In genomic region chr7:5631752-5632151, GRCh38 we compare ENCODE assay signal across 25 cellular contexts. TPM values are rescaled to one million over a fixed set of nuclear protein-coding genes. Genes with fewer than 3 reads are reported as not detected.
DNase-seq lines count a peak whose midpoint lies in the region; ATAC-seq and TF ChIP-seq lines count a peak whose summit lies in the region.
"Had no signal": no experiment of that assay in that cellular context is flagged by ENCODE, and none has a peak within 500 bp of the region (broad histone marks: within the 10 kb centered on the region; RNA-seq: fewer than 3 reads in every experiment).

No MANE protein-coding gene starts in this region.

- CTCF ChIA-PET in T-cell (lab: Charles Lee): interaction anchor here (0.5 to 1.0 kb wide), 3 partner anchors 9 to 164 kb away, joined by 3 to 7 read pairs (median 3); no protein-coding TSS in a partner anchor

- H3K4me3 ChIP-seq in thyroid gland (replicated peaks in 1 of 3): no peak overlapping the region
- H3K4me3 ChIP-seq: GM23338, heart left ventricle, ovary, right lobe of liver, suprapubic skin had no signal

- no peaks in the 10 kb centered on the region for H3K36me3 ChIP-seq in thyroid gland
- H3K36me3 ChIP-seq: ovary, right lobe of liver, suprapubic skin had no signal

- H3K9me3 Mint-ChIP-seq in activated naive CD8-positive, alpha-beta T cell (ENCODE audit: low read depth): no peaks in the 10 kb centered on the region
- no peaks in the 10 kb centered on the region for H3K9me3 Mint-ChIP-seq in activated naive CD8-positive, alpha-beta T cell treated with anti-CD3 and anti-CD28 coated beads, Interleukin-2, amount 50 U/mL, for 24 hours
- no peaks in the 10 kb centered on the region for H3K9me3 Mint-ChIP-seq in T-cell
- no peaks in the 10 kb centered on the region for H3K9me3 Mint-ChIP-seq in immature natural killer cell
- H3K9me3 Mint-ChIP-seq: GM23338 had no signal

- H3K9me3 ChIP-seq in thyroid gland: no peaks in the 10 kb centered on the region
- H3K9me3 ChIP-seq: heart left ventricle, ovary, right lobe of liver, suprapubic skin had no signal

- TF ChIP-seq CTCF in thyroid gland (IDR thresholded peaks at IDR 0.05): no peak

- H3K27me3 Mint-ChIP-seq in activated naive CD8-positive, alpha-beta T cell: no peaks in the 10 kb centered on the region
- no peaks in the 10 kb centered on the region for H3K27me3 Mint-ChIP-seq in activated naive CD8-positive, alpha-beta T cell treated with anti-CD3 and anti-CD28 coated beads, Interleukin-2, amount 50 U/mL, for 24 hours
- H3K27me3 Mint-ChIP-seq in T-cell (no peaks in the 10 kb centered on the region), immature natural killer cell (ENCODE audit: low read depth in 3 of 3) (peaks cover 4 to 9% (median 5%) of the 10 kb centered on the region in 3 donors)

- WGBS in thyroid gland, 2 donors: 57 to 73% methylated on average over 8 of the region's 8 CpGs

- peaks cover 50% of the 10 kb centered on the region for H3K4me1 Mint-ChIP-seq in activated naive CD8-positive, alpha-beta T cell (ENCODE audit: low read depth)
- H3K4me1 Mint-ChIP-seq in activated naive CD8-positive, alpha-beta T cell treated with anti-CD3 and anti-CD28 coated beads, Interleukin-2, amount 50 U/mL, for 24 hours: peaks cover 40% of the 10 kb centered on the region
- H3K4me1 Mint-ChIP-seq in T-cell (peaks cover 40 to 49% (median 47%) of the 10 kb centered on the region in 3 donors), immature natural killer cell (peaks cover 35 to 36% of the 10 kb centered on the region in 2 donors)

- peaks cover 6% of the 10 kb centered on the region for H3K36me3 Mint-ChIP-seq in activated naive CD8-positive, alpha-beta T cell
- H3K36me3 Mint-ChIP-seq in activated naive CD8-positive, alpha-beta T cell treated with anti-CD3 and anti-CD28 coated beads, Interleukin-2, amount 50 U/mL, for 24 hours (ENCODE audit: low read depth): peaks cover 27% of the 10 kb centered on the region
- H3K36me3 Mint-ChIP-seq in T-cell: peaks cover 25% of the 10 kb centered on the region
- H3K36me3 Mint-ChIP-seq in immature natural killer cell: peaks cover 18 to 29% (median 26%) of the 10 kb centered on the region in 3 donors

- intact Hi-C loops in thyroid gland (cut with DNase I): no loop called here

- H3K4me1 ChIP-seq in thyroid gland: peaks cover 71 to 75% of the 10 kb centered on the region in 2 donors

- H3K4me3 Mint-ChIP-seq in activated naive CD8-positive, alpha-beta T cell: peak overlapping the region; percentile 32
- H3K4me3 Mint-ChIP-seq in activated naive CD8-positive, alpha-beta T cell treated with anti-CD3 and anti-CD28 coated beads, Interleukin-2, amount 50 U/mL, for 24 hours: no peak overlapping the region
- H3K4me3 Mint-ChIP-seq in T-cell (no peak overlapping the region), immature natural killer cell (peak overlapping the region; percentile 42 to 71 (median 57))
- H3K4me3 Mint-ChIP-seq: GM23338 had no signal

- H3K27ac Mint-ChIP-seq in activated naive CD8-positive, alpha-beta T cell: no peak overlapping the region
- H3K27ac Mint-ChIP-seq in activated naive CD8-positive, alpha-beta T cell treated with anti-CD3 and anti-CD28 coated beads, Interleukin-2, amount 50 U/mL, for 24 hours: no peak overlapping the region
- peak overlapping the region; percentile 13 to 88 for H3K27ac Mint-ChIP-seq in T-cell
- H3K27ac Mint-ChIP-seq in immature natural killer cell: peak overlapping the region in 3 of 6 donors; percentile 30 to 50 (median 41)
- H3K27ac Mint-ChIP-seq: GM23338 had no signal

- peak overlapping the region; percentile 54 to 91 (median 89) for H3K27ac ChIP-seq in thyroid gland
- H3K27ac ChIP-seq in substantia nigra (ENCODE audit: low read depth, low read length, poor library complexity, severe bottlenecking): no peak overlapping the region
- H3K27ac ChIP-seq: ovary, right lobe of liver, suprapubic skin, VCaP had no signal

- ATAC-seq in activated naive CD8-positive, alpha-beta T cell treated with anti-CD3 and anti-CD28 coated beads, Interleukin-2, amount 50 U/mL, for 24 hours: no peak
- ATAC-seq in T-cell (replicated peaks in 1 of 4): no peak
- ATAC-seq in HG03175 (IDR thresholded peaks at IDR 0.05; ENCODE audit: unreplicated experiment): no peak
- ATAC-seq: GM23338, heart left ventricle, right lobe of liver had no signal

- no peaks in the 10 kb centered on the region for H3K27me3 ChIP-seq in thyroid gland
- H3K27me3 ChIP-seq: heart left ventricle, ovary, right lobe of liver, suprapubic skin had no signal

- POLR2A ChIA-PET in T-cell (lab: Charles Lee): no interaction called here

- DNase-seq in activated naive CD8-positive, alpha-beta T cell treated with anti-CD3 and anti-CD28 coated beads, Interleukin-2, amount 50 U/mL, for 24 hours: no peak
- DNase-seq in T-cell (no peak), immature natural killer cell (no peak), thyroid gland (peak; percentile 55 to 58), hypothalamus (lab: John Stamatoyannopoulos, UW) (no peak), substantia nigra (lab: John Stamatoyannopoulos, UW) (no peak)
- DNase-seq: activated CD4-positive, alpha-beta T cell treated with anti-CD3 and anti-CD28 coated beads, Interleukin-2, amount 50 U/mL, for 48 hours; activated naive CD4-positive, alpha-beta T cell treated with Interleukin-2 at 50 U/mL for 16 hours; activated T-cell treated with anti-CD3 and anti-CD28 coated beads for 4 hours; DND-41; Karpas-422; NCI-H1048; NCI-H187 treated with DMSO at 0.1 percent for 48 hours; NCI-H226; OCI-M1; right lobe of liver; SHP77 treated with DMSO at 0.1 percent for 48 hours; T-helper 2 cell had no signal

- no peak for TF ChIP-seq POLR2A in thyroid gland (IDR thresholded peaks at IDR 0.05)

RNA-seq across cellular contexts. Expression of gene FSCN1, which starts 39.1 kb away (rescaled TPM):
- total RNA-seq in T-cell (1 to 10 TPM; 4.6 to 6.4 (median 5.7) TPM), thyroid gland (100 to 1,000 TPM in 1 of 4 donors, 10 to 100 TPM in 3; 31.4 to 101 (median 42.6) TPM)
- under 1 TPM in 1 of 3 donors, not detected in 2; 0.22 TPM for polyA plus RNA-seq in immature natural killer cell

Comparison
In these comparisons a context has a peak if more than half of its experiments do, and no peak if none do; other contexts are left out.
1. H3K4me3 Mint-ChIP-seq: peak in activated naive CD8-positive, alpha-beta T cell (single experiment) and immature natural killer cell (5 of 5); none in activated naive CD8-positive, alpha-beta T cell treated with anti-CD3 and anti-CD28 coated beads, Interleukin-2, amount 50 U/mL, for 24 hours (single experiment) and T-cell (0 of 3).
2. H3K27ac Mint-ChIP-seq: peak in T-cell (2 of 2); none in activated naive CD8-positive, alpha-beta T cell (single experiment) and activated naive CD8-positive, alpha-beta T cell treated with anti-CD3 and anti-CD28 coated beads, Interleukin-2, amount 50 U/mL, for 24 hours (single experiment).
3. DNase-seq: peak in thyroid gland (2 of 2); none in activated naive CD8-positive, alpha-beta T cell treated with anti-CD3 and anti-CD28 coated beads, Interleukin-2, amount 50 U/mL, for 24 hours (single experiment), T-cell (0 of 34), immature natural killer cell (0 of 3), hypothalamus (0 of 51) and substantia nigra (0 of 49).
4. RNA of gene FSCN1, which starts 39.1 kb away (total RNA-seq): 31.4 to 101 TPM in thyroid gland; 4.6 to 6.4 TPM in T-cell; every median in the first group is over 4 times any median in the second.